Comparison of ENCODE assay signal across 19 cellular contexts in genomic region chr6:74579794-74580193, GRCh38.
DNase-seq lines count a peak whose midpoint lies in the region; ATAC-seq, FAIRE-seq and TF ChIP-seq lines count a peak whose summit lies in the region.
"Had no signal": no experiment of that assay in that cellular context is flagged by ENCODE, and none has a peak within 500 bp of the region (broad histone marks: within the 10 kb centered on the region; RNA-seq: fewer than 3 reads in every experiment).

No MANE protein-coding gene starts in this region.

- FAIRE-seq in A549 (lab: Jason Lieb, UNC) (no peak), GM12892 (lab: Jason Lieb, UNC) (peak; percentile 44)
- FAIRE-seq: H54, HTR-8/SVneo, K562 had no signal

- no peak for DNase-seq in A549 (ENCODE audit: low read depth in 1 of 2, low spot score in 1 of 2)
- no peak for DNase-seq in GM12892 (ENCODE audit: insufficient read length)
- DNase-seq in NCI-H510A (lab: John Stamatoyannopoulos, UW), result peak; percentile 1
- DNase-seq in right lobe of liver, result no peak
- DNase-seq in activated naive CD4-positive, alpha-beta T cell treated with anti-CD3 and anti-CD28 coated beads, Interleukin-2, amount 10 ng/mL, durations not matched to agents 7 days and 5 days, result no peak
- DNase-seq in activated CD4-positive, alpha-beta T cell treated with anti-CD3 and anti-CD28 coated beads for 4 hours, result no peak
- DNase-seq: C1 segment of cervical spinal cord; Calu3; CD4-positive, alpha-beta T cell; DMS 273 treated with DMSO at 0.1 percent for 48 hours; DND-41; GDM1; GM23248 had no signal

- intact Hi-C loops in right lobe of liver (cut with DNase I), result no loop called here

- no peaks in the 10 kb centered on the region for H3K27me3 Mint-ChIP-seq in activated naive CD4-positive, alpha-beta T cell treated with anti-CD3 and anti-CD28 coated beads, Interleukin-2, amount 10 ng/mL, durations not matched to agents 7 days and 5 days
- H3K27me3 Mint-ChIP-seq: B cell; CD4-positive, alpha-beta T cell had no signal

- no peak overlapping the region for H3K4me3 Mint-ChIP-seq in activated naive CD4-positive, alpha-beta T cell treated with anti-CD3 and anti-CD28 coated beads, Interleukin-2, amount 10 ng/mL, durations not matched to agents 7 days and 5 days
- H3K4me3 Mint-ChIP-seq: B cell; CD4-positive, alpha-beta T cell had no signal

- ATAC-seq in A549 (no peak), right lobe of liver (peak; percentile 75 to 92 (median 81)), GM21786 (IDR thresholded peaks at IDR 0.05; ENCODE audit: unreplicated experiment) (no peak)
- ATAC-seq: HCT116, K562 had no signal

- H3K27ac ChIP-seq in A549, result no peak overlapping the region
- no peak overlapping the region for H3K27ac ChIP-seq in right lobe of liver

- no peaks in the 10 kb centered on the region for H3K36me3 Mint-ChIP-seq in activated naive CD4-positive, alpha-beta T cell treated with anti-CD3 and anti-CD28 coated beads, Interleukin-2, amount 10 ng/mL, durations not matched to agents 7 days and 5 days

- H3K4me3 ChIP-seq in A549 (no peak overlapping the region), right lobe of liver (no peak overlapping the region)
- H3K4me3 ChIP-seq: GM23248, K562 had no signal

- H3K36me3 ChIP-seq in right lobe of liver, result no peaks in the 10 kb centered on the region

- no peaks in the 10 kb centered on the region for H3K9me3 Mint-ChIP-seq in activated naive CD4-positive, alpha-beta T cell treated with anti-CD3 and anti-CD28 coated beads, Interleukin-2, amount 10 ng/mL, durations not matched to agents 7 days and 5 days

- no peaks in the 10 kb centered on the region for H3K27me3 ChIP-seq in right lobe of liver

- H3K9me3 ChIP-seq in A549 (no peaks in the 10 kb centered on the region), right lobe of liver (no peaks in the 10 kb centered on the region)

- H3K4me1 ChIP-seq in A549 (peaks cover 22% of the 10 kb centered on the region), right lobe of liver (no peaks in the 10 kb centered on the region)

- TF ChIP-seq EP300 in A549 (IDR thresholded peaks at IDR 0.05), result no peak

- H3K4me1 Mint-ChIP-seq in activated naive CD4-positive, alpha-beta T cell treated with anti-CD3 and anti-CD28 coated beads, Interleukin-2, amount 10 ng/mL, durations not matched to agents 7 days and 5 days, result no peaks in the 10 kb centered on the region
- H3K4me1 Mint-ChIP-seq: B cell had no signal

- TF ChIP-seq CTCF in A549 (IDR thresholded peaks at IDR 0.05) (no peak), right lobe of liver (IDR thresholded peaks at IDR 0.05) (no peak)

- 0 out of 3 replicates have a peak overlapping the region, but pooled peaks have one; percentile 3 for H3K4me2 ChIP-seq in A549

- H3K27ac Mint-ChIP-seq in activated naive CD4-positive, alpha-beta T cell treated with anti-CD3 and anti-CD28 coated beads, Interleukin-2, amount 10 ng/mL, durations not matched to agents 7 days and 5 days, result no peak overlapping the region
- H3K27ac Mint-ChIP-seq: B cell; CD4-positive, alpha-beta T cell had no signal

- CTCF ChIA-PET in A549 (lab: Yijun Ruan, JAX), result no interaction called here
- CTCF ChIA-PET in activated naive CD4-positive, alpha-beta T cell treated with anti-CD3 and anti-CD28 coated beads, Interleukin-2, amount 10 ng/mL, durations not matched to agents 7 days and 5 days (lab: Charles Lee), result no interaction called here

- WGBS in A549 (ENCODE audit: missing lambda C conversion rate), result 80% methylated on average over 3 of the region's 3 CpGs
- 61% methylated on average over 3 of the region's 3 CpGs for WGBS in right lobe of liver (ENCODE audit: insufficient coverage, low coverage, low lambda C conversion rate, missing lambda C conversion rate)

- POLR2A ChIA-PET in A549 (lab: Yijun Ruan, JAX), result no interaction called here

- TF ChIP-seq POLR2A in A549 (IDR thresholded peaks at IDR 0.05; ENCODE audit: low read length) (no peak), GM12892 (IDR thresholded peaks at IDR 0.05; ENCODE audit: low read depth, low read length) (no peak), right lobe of liver (IDR thresholded peaks at IDR 0.05) (no peak)

- no peak for TF ChIP-seq RAD21 in A549 (conservative IDR thresholded peaks at IDR 0.05 in 1 of 2, IDR thresholded peaks at IDR 0.05 in 1 of 2)

TF ChIP-seq in A549, 52 proteins besides CTCF, POLR2A, EP300 and RAD21:
- TF ChIP-seq NFE2L2 (conservative IDR thresholded peaks at IDR 0.05; ENCODE audit: low read length), result no peak

Comparison
In these comparisons a context has a peak if more than half of its experiments do, and no peak if none do; other contexts are left out.
1. ATAC-seq: peak in right lobe of liver (4 of 4); none in A549 (0 of 2) and GM21786 (single experiment).